8 cellular contexts compared by ENCODE assay signal in the genomic region with DNA sequence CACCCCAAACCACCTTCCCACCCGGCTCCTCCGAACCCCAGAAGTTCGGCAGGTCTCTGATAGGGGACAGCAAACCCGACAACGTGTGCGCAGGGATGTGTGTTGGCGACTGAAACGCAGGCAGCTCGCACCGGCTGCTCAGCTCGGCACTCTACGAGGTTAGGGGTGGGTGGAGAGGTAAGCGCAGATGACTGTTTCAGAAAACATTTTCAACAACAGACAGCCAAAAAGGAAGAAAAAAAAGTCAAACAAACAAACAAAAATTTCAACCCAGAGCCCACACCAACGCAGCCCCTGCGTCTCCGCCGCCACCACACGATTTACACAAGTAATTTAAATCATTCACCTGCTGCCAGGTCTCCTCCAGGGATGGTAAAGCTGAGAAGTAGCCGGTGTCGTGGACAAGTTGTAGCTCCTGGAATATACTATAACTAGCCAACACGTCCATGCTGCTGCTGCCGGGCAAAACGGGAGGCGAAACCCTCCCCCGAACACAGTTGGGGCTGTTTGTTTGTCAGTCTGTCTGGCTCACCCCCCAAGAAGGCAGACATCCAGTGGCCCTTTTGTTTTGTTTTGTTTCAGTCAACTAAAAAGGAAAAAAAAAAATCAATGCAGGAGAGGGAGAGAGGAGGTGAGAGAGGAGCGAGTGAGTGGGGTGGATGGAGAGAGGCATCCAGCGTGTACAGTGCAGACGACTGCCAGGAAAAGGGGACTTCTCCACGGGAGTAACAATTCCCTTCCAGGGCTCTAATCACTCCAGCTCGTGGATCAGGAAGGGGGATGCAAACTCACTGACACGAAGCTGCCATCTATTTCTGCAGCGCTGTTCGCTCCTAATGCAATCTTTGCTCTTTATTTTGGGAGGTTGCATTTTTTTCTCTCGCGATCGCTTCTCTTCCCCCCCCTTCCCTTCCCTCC.
DNase-seq lines count a peak whose midpoint lies in the region; ATAC-seq and TF ChIP-seq lines count a peak whose summit lies in the region.

A gene (minus strand): TSS at position 828 of the 918 bp plus-strand sequence. CDS start 380 bp downstream, at position 448.

- DNase-seq in NCI-H345 (lab: John Stamatoyannopoulos, UW) = peak; percentile 46
- peak; percentile 64 for DNase-seq in activated T-cell treated with anti-CD3 and anti-CD28 coated beads, Interleukin-2, amount 50 U/mL, for 1 hour
- DNase-seq in erythroblast (lab: John Stamatoyannopoulos, UW) = peak; percentile 36 to 65
- peak; percentile 37 for DNase-seq in stimulated activated naive B cell treated with anti-CD40 and anti-IgM and Interleukin-4, amounts not matched to agents 10 μg/mL and 1 μg/mL and 100 μg/mL, for 72 hours
- no peak for DNase-seq in NK-92 (lab: John Stamatoyannopoulos, UW; ENCODE audit: unreplicated experiment)

- ATAC-seq in GM18502 (IDR thresholded peaks at IDR 0.05; ENCODE audit: poor library complexity, unreplicated experiment) = peak; percentile 18
- peak; percentile 15 for ATAC-seq in stimulated activated naive B cell treated with anti-CD40 and anti-IgM and Interleukin-4, amounts not matched to agents 10 μg/mL and 1 μg/mL and 100 μg/mL, for 72 hours (replicated peaks)
- no peak for ATAC-seq in GM19351 (IDR thresholded peaks at IDR 0.05; ENCODE audit: unreplicated experiment)

- TF ChIP-seq POLR2A in erythroblast (IDR thresholded peaks at IDR 0.05; ENCODE audit: low read length) = no peak

- peaks cover 0 to 11% of the 10 kb centered on the region in 2 donors for H3K4me1 ChIP-seq in mucosa of rectum (ENCODE audit: control insufficient read depth in 2 of 2, insufficient read depth in 2 of 2, low read length in 2 of 2)

- peaks cover 18 to 32% of the 10 kb centered on the region in 2 donors for H3K27me3 ChIP-seq in mucosa of rectum (ENCODE audit: control insufficient read depth in 2 of 2, insufficient read depth in 2 of 2, low read length in 2 of 2)

- peak within 1 kb of the TSS; percentile 85 to 91 for H3K9ac ChIP-seq in mucosa of rectum (ENCODE audit: low read depth in 1 of 2, low read length in 2 of 2)

- H3K36me3 Mint-ChIP-seq in stimulated activated naive B cell treated with anti-CD40 and anti-IgM and Interleukin-4, amounts not matched to agents 10 μg/mL and 1 μg/mL and 100 μg/mL, for 72 hours = peaks cover 4 to 47% of the 10 kb centered on the region in 2 donors

- H3K9me3 ChIP-seq in mucosa of rectum (ENCODE audit: control insufficient read depth in 2 of 2, low read length in 2 of 2) = no peaks in the 10 kb centered on the region

- H3K36me3 ChIP-seq in mucosa of rectum (ENCODE audit: control insufficient read depth in 2 of 2, insufficient read depth in 2 of 2, low read length in 2 of 2) = no peaks in the 10 kb centered on the region

- peak within 1 kb of the TSS; percentile 99 for H3K27ac Mint-ChIP-seq in stimulated activated naive B cell treated with anti-CD40 and anti-IgM and Interleukin-4, amounts not matched to agents 10 μg/mL and 1 μg/mL and 100 μg/mL, for 72 hours

- peak within 1 kb of the TSS; percentile 97 for H3K27ac ChIP-seq in mucosa of rectum (ENCODE audit: low read depth in 2 of 2, low read length in 2 of 2)

- peak within 1 kb of the TSS; percentile 73 to 87 for H3K4me3 ChIP-seq in mucosa of rectum (ENCODE audit: low read length in 2 of 2)

- peak within 1 kb of the TSS; percentile 93 to 97 for H3K4me3 Mint-ChIP-seq in stimulated activated naive B cell treated with anti-CD40 and anti-IgM and Interleukin-4, amounts not matched to agents 10 μg/mL and 1 μg/mL and 100 μg/mL, for 72 hours

- H3K9me3 Mint-ChIP-seq in stimulated activated naive B cell treated with anti-CD40 and anti-IgM and Interleukin-4, amounts not matched to agents 10 μg/mL and 1 μg/mL and 100 μg/mL, for 72 hours = peaks cover 0 to 4% of the 10 kb centered on the region in 2 donors

- H3K27me3 Mint-ChIP-seq in stimulated activated naive B cell treated with anti-CD40 and anti-IgM and Interleukin-4, amounts not matched to agents 10 μg/mL and 1 μg/mL and 100 μg/mL, for 72 hours = no peaks in the 10 kb centered on the region

- H3K4me1 Mint-ChIP-seq in stimulated activated naive B cell treated with anti-CD40 and anti-IgM and Interleukin-4, amounts not matched to agents 10 μg/mL and 1 μg/mL and 100 μg/mL, for 72 hours = peaks cover 30 to 57% of the 10 kb centered on the region in 2 donors
